11 cellular contexts compared by ENCODE assay signal in genomic region chrX:41946230-41946629, GRCh38.
"Had no signal": no experiment of that assay in that cellular context is flagged by ENCODE, and none has a peak within 500 bp of the region (broad histone marks: within the 10 kb centered on the region; RNA-seq: fewer than 3 reads in every experiment).

No MANE protein-coding gene starts in this region.

- FAIRE-seq: kidney had no signal

- H3K4me2 ChIP-seq: smooth muscle cell had no signal

- H3K4me1 ChIP-seq: right atrium auricular region, tibial nerve had no signal

- H3K27me3 ChIP-seq: neutrophil, right atrium auricular region had no signal

- DNase-seq: activated naive CD4-positive, alpha-beta T cell treated with anti-CD3 and anti-CD28 coated beads, Interleukin-2, amount 10 ng/mL, durations not matched to agents 7 days and 5 days; central memory CD4-positive, alpha-beta T cell; glutamatergic neuron; kidney; left ventricle myocardium superior; mesenchymal stem cell; posterior cingulate gyrus had no signal

- H3K27ac ChIP-seq: neutrophil, right atrium auricular region, tibial nerve had no signal

- H3K36me3 ChIP-seq: neutrophil, right atrium auricular region, tibial nerve had no signal

- H3K9me3 ChIP-seq: neutrophil, right atrium auricular region, tibial nerve had no signal

- ATAC-seq: left ventricle myocardium superior had no signal

- H3K4me3 ChIP-seq: right atrium auricular region, smooth muscle cell, tibial nerve had no signal
